ENCODE assay signal across 8 cellular contexts in genomic region chr3:105836533-105836932, GRCh38. TPM values are rescaled to one million over a fixed set of nuclear protein-coding genes. Genes with fewer than 3 reads are reported as not detected.
DNase-seq lines count a peak whose midpoint lies in the region; ATAC-seq and TF ChIP-seq lines count a peak whose summit lies in the region.

No MANE protein-coding gene starts in this region.

- no peak overlapping the region for H4K91ac ChIP-seq in mesenchymal stem cell (ENCODE audit: low read length)

- peak overlapping the region; percentile 4 for H3K9ac ChIP-seq in mesenchymal stem cell (ENCODE audit: low read length)

- H3K4me1 ChIP-seq in mesenchymal stem cell (ENCODE audit: control insufficient read depth, insufficient read depth, low read depth, low read length) (no peaks in the 10 kb centered on the region), uterus (no peaks in the 10 kb centered on the region), SJCRH30 (peaks cover 12% of the 10 kb centered on the region)

- no peak overlapping the region for H2BK12ac ChIP-seq in mesenchymal stem cell (ENCODE audit: low read length in 2 of 2)

- no peak overlapping the region for H2BK120ac ChIP-seq in mesenchymal stem cell (ENCODE audit: low read depth, low read length)

- ATAC-seq in GM18858 (IDR thresholded peaks at IDR 0.05; ENCODE audit: unreplicated experiment) (peak; percentile 27), HG02678 (IDR thresholded peaks at IDR 0.05; ENCODE audit: unreplicated experiment) (peak; percentile 52), HG03097 (IDR thresholded peaks at IDR 0.05; ENCODE audit: low FRiP score, unreplicated experiment) (no peak)

- no peaks in the 10 kb centered on the region for H3K27me3 ChIP-seq in mesenchymal stem cell (ENCODE audit: control insufficient read depth in 1 of 2, insufficient read depth in 1 of 2, low read length in 2 of 2)
- no peaks in the 10 kb centered on the region for H3K27me3 ChIP-seq in uterus
- no peaks in the 10 kb centered on the region for H3K27me3 ChIP-seq in SJCRH30

- no peak overlapping the region for H4K8ac ChIP-seq in mesenchymal stem cell (ENCODE audit: low read length)

- peak overlapping the region; percentile 83 for H3K27ac Mint-ChIP-seq in activated T-helper 2 cell treated with anti-CD3 and anti-CD28 coated beads, Interferon-gamma antibody, Interleukin-2, Interleukin-4, amounts not matched to agents 10 μg/mL and 5 μg/mL and 100 μg/mL, durations not matched to agents 14 hours and 24 hours and 36 hours

- peaks cover 67% of the 10 kb centered on the region for H3K4me1 Mint-ChIP-seq in activated T-helper 2 cell treated with anti-CD3 and anti-CD28 coated beads, Interferon-gamma antibody, Interleukin-2, Interleukin-4, amounts not matched to agents 10 μg/mL and 5 μg/mL and 100 μg/mL, durations not matched to agents 14 hours and 24 hours and 36 hours (ENCODE audit: low read depth)

- H3K4me3 Mint-ChIP-seq in activated T-helper 2 cell treated with anti-CD3 and anti-CD28 coated beads, Interferon-gamma antibody, Interleukin-2, Interleukin-4, amounts not matched to agents 10 μg/mL and 5 μg/mL and 100 μg/mL, durations not matched to agents 14 hours and 24 hours and 36 hours (ENCODE audit: low read depth) = peak overlapping the region; percentile 47

- H3K9me3 ChIP-seq in mesenchymal stem cell (ENCODE audit: control insufficient read depth, low read length) = no peaks in the 10 kb centered on the region
- no peaks in the 10 kb centered on the region for H3K9me3 ChIP-seq in uterus
- no peaks in the 10 kb centered on the region for H3K9me3 ChIP-seq in SJCRH30 (replicated peaks)

- DNase-seq in activated T-helper 2 cell treated with anti-CD3 and anti-CD28 coated beads, Interferon-gamma antibody, Interleukin-2, Interleukin-4, amounts not matched to agents 10 μg/mL and 5 μg/mL and 100 μg/mL, durations not matched to agents 14 hours and 24 hours and 36 hours (ENCODE audit: low spot score) = no peak
- DNase-seq in mesenchymal stem cell = no peak
- DNase-seq in uterus = no peak
- DNase-seq in SJCRH30 = no peak
- no peak for DNase-seq in NCI-H345 (lab: John Stamatoyannopoulos, UW)

- peaks cover 81% of the 10 kb centered on the region for H3K36me3 Mint-ChIP-seq in activated T-helper 2 cell treated with anti-CD3 and anti-CD28 coated beads, Interferon-gamma antibody, Interleukin-2, Interleukin-4, amounts not matched to agents 10 μg/mL and 5 μg/mL and 100 μg/mL, durations not matched to agents 14 hours and 24 hours and 36 hours (ENCODE audit: low read depth)

- no peak for TF ChIP-seq POLR2A in uterus (IDR thresholded peaks at IDR 0.05)

- H3K36me3 ChIP-seq in mesenchymal stem cell (ENCODE audit: control insufficient read depth in 1 of 2, insufficient read depth in 2 of 2, low read depth in 1 of 2, low read length in 2 of 2) (peaks cover 0 to 76% of the 10 kb centered on the region in 2 experiments), uterus (no peaks in the 10 kb centered on the region), SJCRH30 (peaks cover 6% of the 10 kb centered on the region; the same call in 1 of the 2 replicates)

- no peaks in the 10 kb centered on the region for H3K27me3 Mint-ChIP-seq in activated T-helper 2 cell treated with anti-CD3 and anti-CD28 coated beads, Interferon-gamma antibody, Interleukin-2, Interleukin-4, amounts not matched to agents 10 μg/mL and 5 μg/mL and 100 μg/mL, durations not matched to agents 14 hours and 24 hours and 36 hours (ENCODE audit: low read depth)

- H2BK15ac ChIP-seq in mesenchymal stem cell (ENCODE audit: low read depth, poor library complexity, severe bottlenecking) = no peak overlapping the region

- H3K23ac ChIP-seq in mesenchymal stem cell (ENCODE audit: low read length in 2 of 2) = no peak overlapping the region

- peaks cover 12% of the 10 kb centered on the region for H3K79me1 ChIP-seq in mesenchymal stem cell (replicated peaks; ENCODE audit: low read length, poor library complexity, severe bottlenecking)

- H3K27ac ChIP-seq in mesenchymal stem cell (ENCODE audit: low read length, poor library complexity, severe bottlenecking) (no peak overlapping the region), uterus (no peak overlapping the region), SJCRH30 (no peak overlapping the region)

- no peak overlapping the region for H3K4ac ChIP-seq in mesenchymal stem cell (ENCODE audit: low read depth in 1 of 2, low read length in 2 of 2)

- no peak for TF ChIP-seq CTCF in uterus (IDR thresholded peaks at IDR 0.05)

- no peak overlapping the region for H3K18ac ChIP-seq in mesenchymal stem cell (ENCODE audit: low read depth in 1 of 2, low read length in 2 of 2)

- no peak overlapping the region for H2BK5ac ChIP-seq in mesenchymal stem cell (ENCODE audit: low read depth, low read length, poor library complexity, severe bottlenecking)

- no peak overlapping the region for H2AK5ac ChIP-seq in mesenchymal stem cell (ENCODE audit: low read length, severe bottlenecking)

- H3K14ac ChIP-seq in mesenchymal stem cell (ENCODE audit: low read length in 2 of 2) = no peak overlapping the region

- WGBS in mesenchymal stem cell = 75% methylated on average over 5 of the region's 5 CpGs

- H3K4me2 ChIP-seq in mesenchymal stem cell (ENCODE audit: low read length, poor library complexity, severe bottlenecking) = no peak overlapping the region

- H3K9me3 Mint-ChIP-seq in activated T-helper 2 cell treated with anti-CD3 and anti-CD28 coated beads, Interferon-gamma antibody, Interleukin-2, Interleukin-4, amounts not matched to agents 10 μg/mL and 5 μg/mL and 100 μg/mL, durations not matched to agents 14 hours and 24 hours and 36 hours = no peaks in the 10 kb centered on the region

- no peak overlapping the region for H2AFZ ChIP-seq in mesenchymal stem cell (ENCODE audit: low read depth, low read length)

- H3K4me3 ChIP-seq in mesenchymal stem cell (ENCODE audit: insufficient read depth in 1 of 2, low read depth in 1 of 2, low read length in 2 of 2) (peak overlapping the region in 1 of 2 experiments; percentile 3), uterus (no peak overlapping the region), SJCRH30 (no peak overlapping the region)

- intact Hi-C loops in activated T-helper 2 cell treated with anti-CD3 and anti-CD28 coated beads, Interferon-gamma antibody, Interleukin-2, Interleukin-4, amounts not matched to agents 10 μg/mL and 5 μg/mL and 100 μg/mL, durations not matched to agents 14 hours and 24 hours and 36 hours (cut with micrococcal nuclease) = loop anchor here (1.0 kb wide), 2 partner anchors 31 to 136 kb away; no protein-coding TSS in a partner anchor
- intact Hi-C loops in uterus (cut with DNase I; ENCODE audit: low total_unique reads) = no loop called here

RNA-seq across cellular contexts. Expression of gene CBLB, which starts 32.3 kb away (rescaled TPM):
- 146 and 152 TPM in 2 replicates for total RNA-seq in activated T-helper 2 cell treated with anti-CD3 and anti-CD28 coated beads, Interferon-gamma antibody, Interleukin-2, Interleukin-4, amounts not matched to agents 10 μg/mL and 5 μg/mL and 100 μg/mL, durations not matched to agents 14 hours and 24 hours and 36 hours
- 19.3 TPM for polyA plus RNA-seq in mesenchymal stem cell (2013, experiment 1 of 2)
- 16.9 TPM for polyA plus RNA-seq in mesenchymal stem cell (2013, experiment 2 of 2)
- 10 to 100 TPM; 26.1 to 86.2 (median 44.5) TPM for total RNA-seq in uterus
- total RNA-seq in SJCRH30 (2014; rRNA removed; shearing (Covaris generic)) = 15.7 and 22.3 TPM in 2 replicates
